8 cellular contexts compared by ENCODE assay signal in the genomic region with DNA sequence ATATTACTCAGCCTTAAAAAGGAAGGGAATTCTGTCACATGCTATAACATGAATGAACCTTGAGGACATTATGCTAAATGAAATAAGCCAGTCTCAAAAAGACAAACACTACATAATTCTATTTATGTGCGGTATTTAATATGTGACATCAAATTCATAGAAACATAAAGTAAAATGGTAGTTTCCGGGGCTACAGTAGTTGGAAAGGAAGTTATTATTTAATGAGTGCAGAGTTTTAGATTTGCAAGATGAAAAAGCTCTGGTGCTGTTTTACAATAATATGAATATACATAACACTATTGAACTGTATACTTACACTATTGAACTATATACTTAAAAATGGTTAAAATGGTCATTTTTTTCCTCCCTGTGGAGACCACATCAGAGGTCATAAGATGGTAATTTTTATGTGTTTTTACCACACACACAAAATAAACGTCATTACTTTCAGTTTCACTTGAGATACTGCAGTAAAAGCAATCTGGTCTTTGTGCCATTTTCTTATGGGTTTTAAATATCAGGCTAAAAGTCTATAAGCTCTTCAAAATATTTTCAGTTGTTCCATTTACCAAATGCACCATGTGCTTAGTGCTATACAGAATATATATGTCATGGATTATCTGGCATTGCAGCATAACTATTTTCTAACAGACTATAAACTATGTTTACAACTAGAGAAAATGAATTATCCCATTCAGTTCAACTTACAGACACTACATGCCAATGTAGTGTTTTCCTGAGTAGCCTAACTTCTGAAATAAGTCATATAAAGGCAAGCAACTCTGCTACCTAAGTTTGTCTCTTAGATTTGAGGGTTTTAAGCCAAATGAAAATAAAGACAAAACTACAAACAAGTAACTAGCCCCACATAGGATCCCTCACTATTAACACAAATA.
DNase-seq lines count a peak whose midpoint lies in the region; ATAC-seq and TF ChIP-seq lines count a peak whose summit lies in the region.

No MANE protein-coding gene starts in this region.

- no TSS peak for BruUV-seq in A673 (replicated peaks; lab: Mats Ljungman, UMichigan)

- peak overlapping the region; percentile 24 for H3K4me3 ChIP-seq in A673 (ENCODE audit: low read depth, low read length, poor library complexity, severe bottlenecking)

- peak; percentile 51 for ATAC-seq in GM21529 (IDR thresholded peaks at IDR 0.05; ENCODE audit: unreplicated experiment)
- ATAC-seq in activated naive CD8-positive, alpha-beta T cell treated with anti-CD3 and anti-CD28 coated beads, Interleukin-2, amount 50 U/mL, for 24 hours, result peak; percentile 88
- ATAC-seq in GM18858 (IDR thresholded peaks at IDR 0.05; ENCODE audit: unreplicated experiment), result no peak

- POLR2A ChIA-PET in A673 (lab: Charles Lee; ENCODE audit: low non-redundant PET), result no interaction called here

- H3K9me3 ChIP-seq in A673 (ENCODE audit: low read depth, low read length, poor library complexity, severe bottlenecking), result no peaks in the 10 kb centered on the region

- H3K9me3 Mint-ChIP-seq in activated naive CD8-positive, alpha-beta T cell treated with anti-CD3 and anti-CD28 coated beads, Interleukin-2, amount 50 U/mL, for 24 hours, result no peaks in the 10 kb centered on the region

- H3K27me3 Mint-ChIP-seq in activated naive CD8-positive, alpha-beta T cell treated with anti-CD3 and anti-CD28 coated beads, Interleukin-2, amount 50 U/mL, for 24 hours, result no peaks in the 10 kb centered on the region

- H3K4me1 Mint-ChIP-seq in activated naive CD8-positive, alpha-beta T cell treated with anti-CD3 and anti-CD28 coated beads, Interleukin-2, amount 50 U/mL, for 24 hours, result peaks cover 26% of the 10 kb centered on the region

- peak overlapping the region; percentile 49 for H3K27ac Mint-ChIP-seq in activated naive CD8-positive, alpha-beta T cell treated with anti-CD3 and anti-CD28 coated beads, Interleukin-2, amount 50 U/mL, for 24 hours

- intact Hi-C loops in A673 (cut with micrococcal nuclease; ENCODE audit: unreplicated experiment), result loop anchor here (10.0 kb wide), 1 partner anchor 55 kb away; no protein-coding TSS in a partner anchor

- peaks cover 8% of the 10 kb centered on the region for H3K36me3 Mint-ChIP-seq in activated naive CD8-positive, alpha-beta T cell treated with anti-CD3 and anti-CD28 coated beads, Interleukin-2, amount 50 U/mL, for 24 hours (ENCODE audit: low read depth)

- CTCF ChIA-PET in A673 (lab: Charles Lee), result no interaction called here

- H3K36me3 ChIP-seq in A673 (ENCODE audit: insufficient read depth, low read length, poor library complexity, severe bottlenecking), result no peaks in the 10 kb centered on the region

- TF ChIP-seq CTCF in A673 (conservative IDR thresholded peaks at IDR 0.05; ENCODE audit: low read depth, low read length), result no peak

- DNase-seq in A673 (ENCODE audit: low spot score), result peak; percentile 17
- DNase-seq in activated naive CD8-positive, alpha-beta T cell treated with anti-CD3 and anti-CD28 coated beads, Interleukin-2, amount 50 U/mL, for 24 hours, result no peak
- peak; percentile 69 to 76 for DNase-seq in lung microvascular endothelial cell (ENCODE audit: low read depth in 2 of 2)
- DNase-seq in mesenteric fat pad (ENCODE audit: low spot score), result no peak
- DNase-seq in NCI-H2196 treated with DMSO at 0.1 percent for 48 hours (lab: John Stamatoyannopoulos, UW; ENCODE audit: unreplicated experiment), result no peak
- DNase-seq in KG1 (lab: John Stamatoyannopoulos, UW), result no peak

- H3K4me3 Mint-ChIP-seq in activated naive CD8-positive, alpha-beta T cell treated with anti-CD3 and anti-CD28 coated beads, Interleukin-2, amount 50 U/mL, for 24 hours, result peak overlapping the region; percentile 46

- H3K27ac ChIP-seq in A673 (ENCODE audit: low read depth, low read length, poor library complexity, severe bottlenecking), result peak overlapping the region; percentile 49

- peaks cover 9% of the 10 kb centered on the region for H3K4me1 ChIP-seq in A673 (ENCODE audit: insufficient read depth, low read length, poor library complexity, severe bottlenecking)

- H3K27me3 ChIP-seq in A673 (replicated peaks; ENCODE audit: insufficient read depth, low read depth, low read length, poor library complexity), result no peaks in the 10 kb centered on the region

Comparison
In these comparisons a context has a peak if more than half of its experiments do, and no peak if none do; other contexts are left out.
1. DNase-seq: peak in A673 (single experiment) and lung microvascular endothelial cell (2 of 2); none in activated naive CD8-positive, alpha-beta T cell treated with anti-CD3 and anti-CD28 coated beads, Interleukin-2, amount 50 U/mL, for 24 hours (single experiment), mesenteric fat pad (single experiment), NCI-H2196 treated with DMSO at 0.1 percent for 48 hours (single experiment) and KG1 (single experiment).